ENCODE assay signal across 34 cellular contexts in the genomic region with DNA sequence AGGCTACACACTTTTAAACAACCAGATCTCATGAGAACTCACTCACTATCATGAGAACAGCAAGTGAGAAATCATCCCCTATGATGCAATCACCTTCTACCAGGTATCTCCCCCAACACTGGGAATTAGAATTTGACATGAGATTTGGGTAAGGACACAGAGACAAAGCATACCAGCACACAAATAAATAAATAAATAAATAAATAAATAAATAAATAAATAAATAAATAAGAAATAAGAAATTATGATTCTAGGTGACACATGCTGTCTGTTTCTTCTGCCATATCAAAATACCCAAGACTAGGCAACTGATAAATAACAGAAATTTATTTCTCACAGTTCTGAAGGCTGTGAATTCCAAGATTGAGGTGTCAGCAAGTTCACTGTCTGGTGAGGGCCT.
"Had no signal": no experiment of that assay in that cellular context is flagged by ENCODE, and none has a peak within 500 bp of the region (broad histone marks: within the 10 kb centered on the region; RNA-seq: fewer than 3 reads in every experiment).

No MANE protein-coding gene starts in this region.

- ATAC-seq: activated naive CD4-positive, alpha-beta T cell treated with anti-CD3 and anti-CD28 coated beads, Interleukin-2, amount 50 U/mL, for 72 hours; activated naive CD8-positive, alpha-beta T cell treated with anti-CD3 and anti-CD28 coated beads, Interleukin-2, amount 50 U/mL, for 24 hours; activated T-cell treated with anti-CD3 and anti-CD28 coated beads, Interleukin-2, amount 50 U/mL, for 4 hours; activated T-cell treated with anti-CD3 and anti-CD28 coated beads, Interleukin-2, amount 50 U/mL, for 72 hours; activated T-helper 17 cell treated with anti-CD3 and anti-CD28 coated beads, Interleukin-2, amount 50 U/mL, for 72 hours; body of pancreas had no signal

- H3K4me1 ChIP-seq: adrenal gland, ascending aorta, body of pancreas, breast epithelium had no signal

- H3K9me3 ChIP-seq: adrenal gland, ascending aorta, body of pancreas had no signal

- H3K27ac ChIP-seq: adrenal gland, ascending aorta, body of pancreas, brain microvascular endothelial cell, breast epithelium, cardiac muscle cell had no signal

- FAIRE-seq: astrocyte, bronchial epithelial cell had no signal

- H3K27me3 ChIP-seq: adrenal gland, ascending aorta, body of pancreas, brain microvascular endothelial cell, breast epithelium, cardiac muscle cell had no signal

- H3K36me3 ChIP-seq: adrenal gland, ascending aorta, brain microvascular endothelial cell, breast epithelium, cardiac muscle cell had no signal

- DNase-seq: activated effector memory CD4-positive, alpha-beta T cell treated with anti-CD3 and anti-CD28 coated beads, Interleukin-2, amount 50 U/mL, for 16 hours; activated effector memory CD4-positive, alpha-beta T cell treated with Interleukin-2 at 50 U/mL for 16 hours; activated gamma-delta T cell; activated gamma-delta T cell treated with Interleukin-2 at 50 U/mL for 16 hours; activated naive CD4-positive, alpha-beta T cell; activated naive CD4-positive, alpha-beta T cell treated with anti-CD3 and anti-CD28 coated beads for 36 hours; activated naive CD4-positive, alpha-beta T cell treated with anti-CD3 and anti-CD28 coated beads, Interleukin-2, amount 10 ng/mL, durations not matched to agents 7 days and 5 days; activated naive CD4-positive, alpha-beta T cell treated with anti-CD3 and anti-CD28 coated beads, Interleukin-2, amount 50 U/mL, for 16 hours; activated naive CD4-positive, alpha-beta T cell treated with Interleukin-2 at 50 U/mL for 16 hours; activated naive CD8-positive, alpha-beta T cell treated with anti-CD3 and anti-CD28 coated beads for 36 hours; activated naive CD8-positive, alpha-beta T cell treated with anti-CD3 and anti-CD28 coated beads, Interleukin-2, amount 10 ng/mL, durations not matched to agents 7 days and 5 days; activated naive CD8-positive, alpha-beta T cell treated with anti-CD3 and anti-CD28 coated beads, Interleukin-2, amount 50 U/mL, for 24 hours; activated T-cell treated with anti-CD3 and anti-CD28 coated beads, Interleukin-2, amount 50 U/mL, for 1 hour; activated T-cell treated with anti-CD3 and anti-CD28 coated beads, Interleukin-2, amount 50 U/mL, for 24 hours; activated T-cell treated with anti-CD3 and anti-CD28 coated beads, Interleukin-2, amount 50 U/mL, for 4 hours; activated T-cell treated with anti-CD3 and anti-CD28 coated beads, Interleukin-2, amount 50 U/mL, for 48 hours; activated T-cell treated with anti-CD3 and anti-CD28 coated beads, Interleukin-2, amount 50 U/mL, for 72 hours; adrenal gland; amniotic stem cell; amygdala; anterior cingulate cortex; aorta; body of pancreas; brain microvascular endothelial cell; caudate nucleus; central memory CD4-positive, alpha-beta T cell; cerebellar nuclear complex had no signal

- H3K4me3 ChIP-seq: adrenal gland, ascending aorta, body of pancreas, breast epithelium, cardiac muscle cell had no signal
